Comparison of ENCODE assay signal across 23 cellular contexts in genomic region chr1:90317628-90318027, GRCh38.
"Had no signal": no experiment of that assay in that cellular context is flagged by ENCODE, and none has a peak within 500 bp of the region (broad histone marks: within the 10 kb centered on the region; RNA-seq: fewer than 3 reads in every experiment).

No MANE protein-coding gene starts in this region.

- DNase-seq: activated CD4-positive, alpha-beta memory T cell treated with anti-CD3 and anti-CD28 coated beads, Interleukin-2, amount 10 ng/mL, durations not matched to agents 7 days and 5 days; activated CD4-positive, alpha-beta T cell treated with anti-CD3 and anti-CD28 coated beads for 36 hours; activated CD4-positive, alpha-beta T cell treated with anti-CD3 and anti-CD28 coated beads, Interleukin-2, amount 50 U/mL, for 1 hour; activated CD4-positive, CD25-positive, alpha-beta regulatory T cell; activated gamma-delta T cell treated with Interleukin-2 at 50 U/mL for 16 hours; activated naive CD4-positive, alpha-beta T cell treated with anti-CD3 and anti-CD28 coated beads, Interleukin-2, amount 10 ng/mL, durations not matched to agents 7 days and 5 days; activated naive CD8-positive, alpha-beta T cell treated with anti-CD3 and anti-CD28 coated beads for 36 hours; activated T-cell treated with anti-CD3 and anti-CD28 coated beads, Interleukin-2, amount 50 U/mL, for 72 hours; brain microvascular endothelial cell; caudate nucleus; NCI-H1048; NCI-H146; NCI-H2029; NCI-H2107; NCI-H2171 treated with DMSO at 0.1 percent for 48 hours; NCI-H226; NCI-H510A treated with DMSO at 0.1 percent for 48 hours; NCI-H69; PC-3; SHP77 treated with DMSO at 0.1 percent for 48 hours; T-cell; T-helper 2 cell had no signal

- ATAC-seq: activated CD4-positive, alpha-beta T cell treated with anti-CD3 and anti-CD28 coated beads for 36 hours; activated T-cell treated with anti-CD3 and anti-CD28 coated beads, Interleukin-2, amount 50 U/mL, for 72 hours; PC-3; T-cell had no signal

- H3K27ac ChIP-seq: brain microvascular endothelial cell, VCaP had no signal

- H3K36me3 ChIP-seq: brain microvascular endothelial cell had no signal

- H3K27me3 ChIP-seq: brain microvascular endothelial cell had no signal
